8 cellular contexts compared by ENCODE assay signal in genomic region chr2:97699765-97700444, GRCh38. TPM values are rescaled to one million over a fixed set of nuclear protein-coding genes. Genes with fewer than 3 reads are reported as not detected.
DNase-seq lines count a peak whose midpoint lies in the region; ATAC-seq and TF ChIP-seq lines count a peak whose summit lies in the region.

No MANE protein-coding gene starts in this region.

- H3K27ac Mint-ChIP-seq in Calu3 (ENCODE audit: unreplicated experiment), result no peak overlapping the region

- ATAC-seq in HG03135 (IDR thresholded peaks at IDR 0.05; ENCODE audit: unreplicated experiment), result peak; percentile 64
- ATAC-seq in HG02759 (IDR thresholded peaks at IDR 0.05; ENCODE audit: unreplicated experiment), result no peak

- no peaks in the 10 kb centered on the region for H3K9me3 Mint-ChIP-seq in Calu3 (ENCODE audit: low read depth, unreplicated experiment)

- H3K27me3 ChIP-seq in dorsolateral prefrontal cortex, result no peaks in the 10 kb centered on the region

- TF ChIP-seq CTCF in Calu3 (IDR thresholded peaks at IDR 0.05; ENCODE audit: unreplicated experiment) (no peak), dorsolateral prefrontal cortex (IDR thresholded peaks at IDR 0.05 in 54 of 56, conservative IDR thresholded peaks at IDR 0.05 in 2 of 56; ENCODE audit: low read depth in 1 of 56, partially characterized antibody in 56 of 56) (peak; percentile 27 to 74 (median 64))

- CTCF ChIA-PET in Calu3 (lab: Charles Lee), result interaction anchor here (0.6 to 4.6 kb wide), 9 partner anchors 9 to 685 kb away, joined by 3 to 21 read pairs (median 5); partner anchors contain the start of genes ACTR1B and COX5B

- H3K4me3 ChIP-seq in dorsolateral prefrontal cortex, result no peak overlapping the region

- H3K27me3 Mint-ChIP-seq in Calu3 (ENCODE audit: unreplicated experiment), result peaks cover 61% of the 10 kb centered on the region

- H3K36me3 Mint-ChIP-seq in Calu3 (ENCODE audit: insufficient read depth, unreplicated experiment), result no peaks in the 10 kb centered on the region

- DNase-seq in Calu3 (peak; percentile 73), NCI-H524 (lab: John Stamatoyannopoulos, UW) (peak; percentile 29 to 57), dorsolateral prefrontal cortex (peak in 7 of 10 donors; percentile 43 to 71 (median 55)), lung microvascular endothelial cell (ENCODE audit: low read depth in 2 of 2) (peak; percentile 68 to 71)
- peak; percentile 43 to 70 for DNase-seq in activated CD4-positive, alpha-beta T cell treated with anti-CD3 and anti-CD28 coated beads for 4 hours
- DNase-seq in stimulated activated naive CD4-positive, alpha-beta T cell treated with Interleukin-2 at 50 U/mL for 16 hours (lab: John Stamatoyannopoulos, UW), result peak; percentile 51

- BruUV-seq in Calu3 (replicated peaks; lab: Mats Ljungman, UMichigan), result no TSS peak

- H3K4me3 Mint-ChIP-seq in Calu3 (ENCODE audit: low read depth, unreplicated experiment), result no peak overlapping the region

- intact Hi-C loops in Calu3 (cut with micrococcal nuclease; ENCODE audit: unreplicated experiment), result loop anchor here (1.0 to 5.0 kb wide), 2 partner anchors 487 to 685 kb away; no protein-coding TSS in a partner anchor
- intact Hi-C loops in dorsolateral prefrontal cortex (cut with DNase I), result loop anchor here (5.0 to 10.0 kb wide), 6 partner anchors 38 to 1635 kb away; partner anchors contain the start of genes COX5B (in 2 of the 2) and ACTR1B (in 1 of the 2)

- no peak overlapping the region for H3K27ac ChIP-seq in dorsolateral prefrontal cortex

- H3K4me1 Mint-ChIP-seq in Calu3 (ENCODE audit: low read depth, unreplicated experiment), result peaks cover 8% of the 10 kb centered on the region

RNA-seq across cellular contexts. Expression of gene ZAP70, which starts 13.5 kb away (rescaled TPM):
- total RNA-seq in Calu3 (2022) (not detected in 2 replicates), dorsolateral prefrontal cortex (1 to 10 TPM in 79 of 120 experiments, under 1 TPM in 41; 0.23 to 5.1 (median 1.3) TPM), lung microvascular endothelial cell (under 0.01 TPM in 1 of 2 replicates, not detected in the other)

RNA-seq across cellular contexts. Expression of gene C2orf92, which starts 30.4 kb away (rescaled TPM):
- total RNA-seq in Calu3 (2022) (6.9 and 8.4 TPM in 2 replicates), dorsolateral prefrontal cortex (10 to 100 TPM; 12.6 to 51.2 (median 25.2) TPM), lung microvascular endothelial cell (0.79 and 1.1 TPM in 2 replicates)

RNA-seq across cellular contexts. Expression of gene ACTR1B, which starts 36.1 kb away (rescaled TPM):
- total RNA-seq in Calu3 (2022) (48.7 and 49.1 TPM in 2 replicates), dorsolateral prefrontal cortex (100 to 1,000 TPM in 113 of 120 experiments, 10 to 100 TPM in 7; 72.4 to 175 (median 133) TPM), lung microvascular endothelial cell (50.1 and 63.9 TPM in 2 replicates)

RNA-seq across cellular contexts. Expression of gene COX5B, which starts 54.0 kb away (rescaled TPM):
- total RNA-seq in Calu3 (2022) (196 and 198 TPM in 2 replicates), dorsolateral prefrontal cortex (100 to 1,000 TPM; 245 to 509 (median 381) TPM), lung microvascular endothelial cell (459 and 472 TPM in 2 replicates)
